Comparison of ENCODE assay signal across 15 cellular contexts in the genomic region with DNA sequence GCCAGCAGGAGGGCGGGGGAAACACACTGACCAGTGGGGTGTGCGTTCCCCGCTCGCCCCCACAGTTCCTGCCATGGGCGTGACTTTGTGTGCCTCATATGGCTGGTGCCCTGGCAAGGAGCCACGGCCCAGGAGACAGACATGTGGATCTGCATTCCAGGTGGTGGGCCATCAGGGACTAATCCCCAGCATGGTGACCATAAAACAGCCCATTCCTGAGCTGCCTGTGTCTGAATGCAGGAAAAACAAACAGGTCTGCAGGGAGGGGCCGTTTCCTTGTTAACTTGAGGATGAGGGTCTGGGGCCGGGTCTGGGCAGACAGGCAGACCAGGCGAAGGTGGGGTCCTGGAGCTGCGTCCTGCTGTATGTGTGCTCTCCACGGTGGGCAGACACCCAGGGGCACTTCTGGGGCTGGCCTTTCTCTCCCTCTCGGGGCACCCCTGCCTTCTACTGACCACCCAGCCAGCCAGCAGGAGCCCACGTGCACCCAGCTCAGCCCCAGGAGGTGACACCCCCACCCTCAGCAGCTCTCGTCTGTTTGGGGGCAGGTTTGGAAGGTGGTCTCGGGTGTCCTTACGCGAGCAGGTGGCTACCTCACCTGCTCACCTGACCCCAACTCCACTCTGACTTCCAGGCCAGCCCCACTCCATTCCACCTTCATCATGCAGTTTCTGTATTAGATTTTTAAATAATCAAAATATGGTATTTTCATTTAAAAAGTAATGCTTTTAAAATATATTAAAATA.
A peak's percentile ranks its signal among the peaks of the same experiment; 100 is the strongest.
DNase-seq lines count a peak whose midpoint lies in the region; ATAC-seq and TF ChIP-seq lines count a peak whose summit lies in the region.
"Had no signal": no experiment of that assay in that cellular context is flagged by ENCODE, and none has a peak within 500 bp of the region (broad histone marks: within the 10 kb centered on the region; RNA-seq: fewer than 3 reads in every experiment).

No MANE protein-coding gene starts in this region.

- DNase-seq in MCF 10A (ENCODE audit: unreplicated experiment) (peak; percentile 6), mammary epithelial cell (no peak), heart left ventricle (peak; percentile 5 to 60 (median 29)), neuronal stem cell (ENCODE audit: low spot score) (no peak), aorta (peak; percentile 38 to 61), DMS 273 treated with DMSO at 0.1 percent for 48 hours (lab: John Stamatoyannopoulos, UW) (no peak), cerebellar cortex (ENCODE audit: low spot score) (no peak), A673 (ENCODE audit: low spot score) (no peak)
- DNase-seq: activated CD4-positive, alpha-beta T cell treated with anti-CD3 and anti-CD28 coated beads, Interleukin-2, amount 50 U/mL, for 1 hour; central memory CD4-positive, alpha-beta T cell; NCI-H1417 treated with DMSO at 0.1 percent for 48 hours; NCI-H446 treated with DMSO at 0.1 percent for 48 hours had no signal

- H3K23ac ChIP-seq in neuronal stem cell (ENCODE audit: low read depth, low read length, poor library complexity): no peak overlapping the region

- no peak overlapping the region for H3K4me2 ChIP-seq in mammary epithelial cell (ENCODE audit: insufficient read depth, low read depth, low read length)
- no peak overlapping the region for H3K4me2 ChIP-seq in neuronal stem cell (ENCODE audit: insufficient read depth, low read length, poor library complexity, severe bottlenecking)
- H3K4me2 ChIP-seq: smooth muscle cell had no signal

- peaks cover 2% of the 10 kb centered on the region for H3K79me1 ChIP-seq in neuronal stem cell (ENCODE audit: low read depth, low read length)

- H3K79me2 ChIP-seq in mammary epithelial cell (ENCODE audit: insufficient read depth, low read length): no peaks in the 10 kb centered on the region

- no peak for TF ChIP-seq POLR2A in heart left ventricle (IDR thresholded peaks at IDR 0.05)

- dilution Hi-C loops in mammary epithelial cell (cut with HindIII; ENCODE audit: low sequenced_read_pairs): no loop called here

- no peak overlapping the region for H4K91ac ChIP-seq in neuronal stem cell (ENCODE audit: low read depth, low read length, poor library complexity)

- no peak overlapping the region for H4K8ac ChIP-seq in neuronal stem cell (ENCODE audit: low read depth, low read length)

- CTCF ChIA-PET in MCF 10A (lab: Yijun Ruan, JAX): no interaction called here
- CTCF ChIA-PET in mammary epithelial cell (lab: Charles Lee; ENCODE audit: low non-redundant PET): no interaction called here
- CTCF ChIA-PET in A673 (lab: Charles Lee): interaction anchor here (0.6 kb wide), 1 partner anchor 13 kb away, joined by 5 read pairs; no protein-coding TSS in a partner anchor

- intact Hi-C loops in MCF 10A (cut with micrococcal nuclease): no loop called here
- intact Hi-C loops in mammary epithelial cell (cut with micrococcal nuclease): no loop called here
- intact Hi-C loops in heart left ventricle (cut with DNase I): no loop called here
- intact Hi-C loops in aorta (cut with DNase I): no loop called here
- intact Hi-C loops in A673 (cut with micrococcal nuclease; ENCODE audit: unreplicated experiment): no loop called here

- no peak for ATAC-seq in heart left ventricle
- ATAC-seq in aorta (ENCODE audit: low FRiP score): no peak
- ATAC-seq: naive thymus-derived CD8-positive, alpha-beta T cell had no signal

- no peak overlapping the region for H2BK120ac ChIP-seq in neuronal stem cell (ENCODE audit: low read depth, low read length)

- no peaks in the 10 kb centered on the region for H3K27me3 Mint-ChIP-seq in MCF 10A (ENCODE audit: insufficient read depth, unreplicated experiment)
- H3K27me3 Mint-ChIP-seq: naive thymus-derived CD8-positive, alpha-beta T cell had no signal

- H3K9me3 ChIP-seq in mammary epithelial cell (replicated peaks; ENCODE audit: insufficient read depth, low read length) (no peaks in the 10 kb centered on the region), heart left ventricle (no peaks in the 10 kb centered on the region), neuronal stem cell (replicated peaks in 1 of 2; ENCODE audit: control insufficient read depth in 2 of 2, insufficient read depth in 1 of 2, low read depth in 1 of 2, low read length in 2 of 2) (no peaks in the 10 kb centered on the region), aorta (ENCODE audit: control insufficient read depth, low read length) (no peaks in the 10 kb centered on the region), A673 (ENCODE audit: low read depth, low read length, poor library complexity, severe bottlenecking) (no peaks in the 10 kb centered on the region)
- H3K9me3 ChIP-seq: HAP-1 had no signal

- H3K27me3 ChIP-seq in mammary epithelial cell (ENCODE audit: insufficient read depth, low read length): peaks cover 2% of the 10 kb centered on the region
- no peaks in the 10 kb centered on the region for H3K27me3 ChIP-seq in heart left ventricle
- peaks cover 0 to 7% (median 0%) of the 10 kb centered on the region in 3 experiments for H3K27me3 ChIP-seq in neuronal stem cell (ENCODE audit: control insufficient read depth in 3 of 3, insufficient read depth in 3 of 3, low read depth in 1 of 3, low read length in 3 of 3)
- no peaks in the 10 kb centered on the region for H3K27me3 ChIP-seq in aorta (ENCODE audit: control insufficient read depth in 1 of 2, insufficient read depth in 2 of 2, low read length in 1 of 2)
- no peaks in the 10 kb centered on the region for H3K27me3 ChIP-seq in A673 (replicated peaks; ENCODE audit: insufficient read depth, low read depth, low read length, poor library complexity)

- no peak overlapping the region for H3K27ac ChIP-seq in mammary epithelial cell (ENCODE audit: insufficient read depth, low read depth, low read length)
- no peak overlapping the region for H3K27ac ChIP-seq in heart left ventricle
- no peak overlapping the region for H3K27ac ChIP-seq in neuronal stem cell (replicated peaks; ENCODE audit: low read length)
- H3K27ac ChIP-seq in aorta (ENCODE audit: low read depth in 1 of 2, low read length in 2 of 2): no peak overlapping the region
- no peak overlapping the region for H3K27ac ChIP-seq in A673 (ENCODE audit: low read depth, low read length, poor library complexity, severe bottlenecking)

- no peak overlapping the region for H2BK12ac ChIP-seq in neuronal stem cell (ENCODE audit: low read length)

- POLR2A ChIA-PET in MCF 10A (lab: Yijun Ruan, JAX) (no interaction called here), A673 (lab: Charles Lee; ENCODE audit: low non-redundant PET) (no interaction called here)

- no peak overlapping the region for H3K14ac ChIP-seq in neuronal stem cell (ENCODE audit: low read length)

- no peak overlapping the region for H3K27ac Mint-ChIP-seq in MCF 10A (ENCODE audit: low read depth, unreplicated experiment)

- no peak for TF ChIP-seq CTCF in MCF 10A (IDR thresholded peaks at IDR 0.05; ENCODE audit: unreplicated experiment)
- no peak for TF ChIP-seq CTCF in mammary epithelial cell (conservative IDR thresholded peaks at IDR 0.05 in 1 of 2, IDR thresholded peaks at IDR 0.05 in 1 of 2; ENCODE audit: extremely low read depth in 1 of 2, insufficient read depth in 1 of 2, low read depth in 1 of 2, low read length in 2 of 2)
- TF ChIP-seq CTCF in heart left ventricle (IDR thresholded peaks at IDR 0.05): no peak
- no peak for TF ChIP-seq CTCF in A673 (conservative IDR thresholded peaks at IDR 0.05; ENCODE audit: low read depth, low read length)

- no peak overlapping the region for H2AFZ ChIP-seq in mammary epithelial cell (ENCODE audit: low read depth, low read length)
- H2AFZ ChIP-seq in neuronal stem cell (ENCODE audit: low read length): no peak overlapping the region

- H2BK15ac ChIP-seq in neuronal stem cell (ENCODE audit: low read length): peak overlapping the region; percentile 7

- no peaks in the 10 kb centered on the region for H3K9me3 Mint-ChIP-seq in MCF 10A (ENCODE audit: unreplicated experiment)
- H3K9me3 Mint-ChIP-seq: naive thymus-derived CD8-positive, alpha-beta T cell had no signal

- no peak overlapping the region for H3K4me3 Mint-ChIP-seq in MCF 10A (ENCODE audit: unreplicated experiment)
- H3K4me3 Mint-ChIP-seq: naive thymus-derived CD8-positive, alpha-beta T cell had no signal

- no peaks in the 10 kb centered on the region for H3K36me3 Mint-ChIP-seq in MCF 10A (ENCODE audit: insufficient read depth, unreplicated experiment)

- H3K4me1 Mint-ChIP-seq in MCF 10A (ENCODE audit: insufficient read depth, unreplicated experiment): no peaks in the 10 kb centered on the region

- H4K20me1 ChIP-seq in mammary epithelial cell (ENCODE audit: insufficient read depth, low read length): no peaks in the 10 kb centered on the region

- H3K4ac ChIP-seq in neuronal stem cell (ENCODE audit: low read length): no peak overlapping the region

- H3K9ac ChIP-seq in mammary epithelial cell (ENCODE audit: insufficient read depth, low read length): no peak overlapping the region
- H3K9ac ChIP-seq in neuronal stem cell (ENCODE audit: low read depth, low read length, poor library complexity): peak overlapping the region; percentile 79

- H2BK5ac ChIP-seq in neuronal stem cell (ENCODE audit: low read length): no peak overlapping the region

- H3K4me3 ChIP-seq in mammary epithelial cell (replicated peaks in 1 of 3; ENCODE audit: insufficient read depth in 1 of 3, low read depth in 2 of 3, low read length in 3 of 3) (no peak overlapping the region), heart left ventricle (no peak overlapping the region), neuronal stem cell (ENCODE audit: low read length in 2 of 2) (no peak overlapping the region), aorta (ENCODE audit: low read length in 2 of 2) (no peak overlapping the region), A673 (ENCODE audit: low read depth, low read length, poor library complexity, severe bottlenecking) (no peak overlapping the region)
- H3K4me3 ChIP-seq: HAP-1, smooth muscle cell had no signal

- BruUV-seq in MCF 10A (replicated peaks; lab: Mats Ljungman, UMichigan): no TSS peak
- BruUV-seq in mammary epithelial cell (replicated peaks; lab: Mats Ljungman, UMichigan): no TSS peak
- BruUV-seq in A673 (replicated peaks; lab: Mats Ljungman, UMichigan): no TSS peak

- H3K36me3 ChIP-seq in mammary epithelial cell (ENCODE audit: insufficient read depth, low read length) (no peaks in the 10 kb centered on the region), heart left ventricle (peaks cover 0 to 7% (median 0%) of the 10 kb centered on the region in 9 donors), neuronal stem cell (replicated peaks in 1 of 2; ENCODE audit: control insufficient read depth in 2 of 2, insufficient read depth in 2 of 2, low read length in 2 of 2) (no peaks in the 10 kb centered on the region), aorta (ENCODE audit: control insufficient read depth in 1 of 2, insufficient read depth in 2 of 2, low read length in 1 of 2) (no peaks in the 10 kb centered on the region), A673 (ENCODE audit: insufficient read depth, low read length, poor library complexity, severe bottlenecking) (no peaks in the 10 kb centered on the region)
- H3K36me3 ChIP-seq: HAP-1 had no signal

- H3K4me1 ChIP-seq in mammary epithelial cell (ENCODE audit: insufficient read depth, low read length) (peaks cover 5% of the 10 kb centered on the region), heart left ventricle (peaks cover 0 to 46% (median 4%) of the 10 kb centered on the region in 12 donors), neuronal stem cell (ENCODE audit: control insufficient read depth in 2 of 2, insufficient read depth in 1 of 2, low read depth in 1 of 2, low read length in 2 of 2) (peaks cover 0 to 11% of the 10 kb centered on the region in 2 donors), aorta (ENCODE audit: control insufficient read depth in 1 of 2, insufficient read depth in 2 of 2, low read length in 2 of 2) (no peaks in the 10 kb centered on the region), A673 (ENCODE audit: insufficient read depth, low read length, poor library complexity, severe bottlenecking) (no peaks in the 10 kb centered on the region)
- H3K4me1 ChIP-seq: HAP-1 had no signal

- H3K18ac ChIP-seq in neuronal stem cell (ENCODE audit: low read length): peak overlapping the region; percentile 55

- H2AK5ac ChIP-seq in neuronal stem cell (ENCODE audit: low read depth, low read length): peak overlapping the region; percentile 8

- 50% methylated on average over 13 of the region's 17 CpGs for WGBS in mammary epithelial cell (ENCODE audit: low coverage, missing lambda C conversion rate)
- 73 to 78% (median 76%) methylated on average over 15 to 17 of the region's 17 CpGs for WGBS in heart left ventricle, 4 donors
- no CpG with 5 or more reads among the region's 17 CpGs for WGBS in neuronal stem cell (ENCODE audit: extremely low coverage in 2 of 2, insufficient read length in 2 of 2, insufficient replicate concordance in 1 of 2), 2 donors
- 74 to 82% methylated on average over 17 of the region's 17 CpGs for WGBS in aorta, 2 donors

- in situ Hi-C loops in mammary epithelial cell (cut with MboI; ENCODE audit: low sequenced_read_pairs in 2 of 2): no loop called here

Comparison
In these comparisons a context has a peak if more than half of its experiments do, and no peak if none do; other contexts are left out.
1. DNase-seq: peak in MCF 10A (single experiment), heart left ventricle (5 of 5) and aorta (2 of 2); none in mammary epithelial cell (single experiment), neuronal stem cell (single experiment), DMS 273 treated with DMSO at 0.1 percent for 48 hours (single experiment), cerebellar cortex (single experiment) and A673 (single experiment).